In the genomic region with DNA sequence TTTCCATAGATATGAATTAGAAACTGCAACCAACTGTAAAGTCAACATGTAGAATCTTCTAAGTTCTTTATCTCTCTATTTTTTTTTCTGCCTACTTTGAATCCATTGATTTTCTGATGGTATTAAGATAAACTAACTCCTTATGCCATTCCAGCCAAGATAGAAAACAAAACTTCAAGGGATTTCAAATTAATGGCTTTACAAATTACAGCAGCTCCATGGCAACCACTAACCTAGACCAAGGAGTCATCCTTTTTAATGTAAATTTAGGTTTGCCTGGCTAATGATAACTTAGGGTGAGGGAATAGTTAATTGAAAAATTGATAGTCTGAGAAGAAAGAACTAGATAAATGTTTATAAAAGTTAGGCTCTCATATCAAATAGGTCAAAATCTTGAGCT, we compare ENCODE assay signal across 16 cellular contexts.
DNase-seq lines count a peak whose midpoint lies in the region; ATAC-seq and TF ChIP-seq lines count a peak whose summit lies in the region.
"Had no signal": no experiment of that assay in that cellular context is flagged by ENCODE, and none has a peak within 500 bp of the region (broad histone marks: within the 10 kb centered on the region; RNA-seq: fewer than 3 reads in every experiment).

No MANE protein-coding gene starts in this region.

- no peak for TF ChIP-seq CTCF in GM23338 (conservative IDR thresholded peaks at IDR 0.05; ENCODE audit: low read depth in 2 of 2)
- no peak for TF ChIP-seq CTCF in breast epithelium (IDR thresholded peaks at IDR 0.05)

- H3K36me3 ChIP-seq in GM23338 (ENCODE audit: insufficient read depth) (no peaks in the 10 kb centered on the region; the same call in 1 of the 2 replicates), HAP-1 (replicated peaks) (no peaks in the 10 kb centered on the region), iPS-18a (ENCODE audit: control insufficient read depth, low read depth, low read length) (no peaks in the 10 kb centered on the region), breast epithelium (no peaks in the 10 kb centered on the region)
- H3K36me3 ChIP-seq: BLaER1 treated with 17β-estradiol and CSF1 and Interleukin-3, amounts not matched to agents 10 nM and 100 nM had no signal

- H3K27ac ChIP-seq in GM23338 (ENCODE audit: low read depth) (no peak overlapping the region), iPS-18a (ENCODE audit: low read length) (peak overlapping the region; percentile 1), breast epithelium (no peak overlapping the region)
- H3K27ac ChIP-seq: BLaER1 treated with 17β-estradiol and CSF1 and Interleukin-3, amounts not matched to agents 10 nM and 100 nM had no signal

- H3K9me3 ChIP-seq in HAP-1 (0 out of 2 replicates have a peak, but pooled peaks cover 3% of the 10 kb centered on the region), iPS-18a (ENCODE audit: control insufficient read depth, low read depth, low read length) (no peaks in the 10 kb centered on the region), breast epithelium (no peaks in the 10 kb centered on the region)
- H3K9me3 ChIP-seq: BLaER1 treated with 17β-estradiol and CSF1 and Interleukin-3, amounts not matched to agents 10 nM and 100 nM had no signal

- peaks cover 9% of the 10 kb centered on the region; the same call in 2 of the 3 replicates for H3K36me3 Mint-ChIP-seq in GM23338 (ENCODE audit: low read depth)
- H3K36me3 Mint-ChIP-seq: CD4-positive, CD25-positive, alpha-beta regulatory T cell had no signal

- no peaks in the 10 kb centered on the region for H4K20me1 ChIP-seq in GM23338 (replicated peaks; ENCODE audit: insufficient read depth)
- H4K20me1 ChIP-seq: BLaER1 treated with 17β-estradiol and CSF1 and Interleukin-3, amounts not matched to agents 10 nM and 100 nM had no signal

- intact Hi-C loops in breast epithelium (cut with DNase I; ENCODE audit: low total_unique reads), result no loop called here

- TF ChIP-seq POLR2A in breast epithelium (IDR thresholded peaks at IDR 0.05), result no peak

- no peak overlapping the region for H3K4me3 ChIP-seq in GM23338
- H3K4me3 ChIP-seq in HAP-1, result no peak overlapping the region
- H3K4me3 ChIP-seq in iPS-18a (ENCODE audit: low read length), result no peak overlapping the region
- H3K4me3 ChIP-seq in breast epithelium, result no peak overlapping the region
- H3K4me3 ChIP-seq: BLaER1 treated with 17β-estradiol and CSF1 and Interleukin-3, amounts not matched to agents 10 nM and 100 nM; GM12878 had no signal

- DNase-seq in GM23338 (ENCODE audit: low spot score), result peak; percentile 27
- DNase-seq in HAP-1 (ENCODE audit: low spot score in 2 of 2), result peak; percentile 18 to 77
- DNase-seq in NCI-H446 (lab: John Stamatoyannopoulos, UW), result peak; percentile 20 to 44
- DNase-seq in LoVo (ENCODE audit: low spot score), result no peak
- DNase-seq in breast epithelium (ENCODE audit: low spot score in 2 of 2), result no peak
- DNase-seq in activated gamma-delta T cell (lab: John Stamatoyannopoulos, UW), result no peak
- DNase-seq: CD4-positive, CD25-positive, alpha-beta regulatory T cell; DMS79; GOT3; H9; HFFc6; IMR-90; KBM-7 had no signal

- H3K4me2 ChIP-seq in GM23338, result peak overlapping the region; percentile 6; the same call in 1 of the 2 replicates
- H3K4me2 ChIP-seq: BLaER1 treated with 17β-estradiol and CSF1 and Interleukin-3, amounts not matched to agents 10 nM and 100 nM had no signal

- no peaks in the 10 kb centered on the region for H3K79me2 ChIP-seq in GM23338 (replicated peaks; ENCODE audit: insufficient read depth)

- peaks cover 10% of the 10 kb centered on the region; the same call in 1 of the 2 replicates for H3K9me2 ChIP-seq in GM23338 (ENCODE audit: insufficient read depth)

- peaks cover 11% of the 10 kb centered on the region for H3K4me1 Mint-ChIP-seq in GM23338
- H3K4me1 Mint-ChIP-seq: CD4-positive, CD25-positive, alpha-beta regulatory T cell had no signal

- H2AFZ ChIP-seq in GM23338, result no peak overlapping the region

- H3K4me3 Mint-ChIP-seq in GM23338, result no peak overlapping the region
- H3K4me3 Mint-ChIP-seq: CD4-positive, CD25-positive, alpha-beta regulatory T cell; H9; HFFc6 had no signal

- no peak overlapping the region for H3K9ac ChIP-seq in iPS-18a (ENCODE audit: low read length)
- H3K9ac ChIP-seq: BLaER1 treated with 17β-estradiol and CSF1 and Interleukin-3, amounts not matched to agents 10 nM and 100 nM had no signal

- peaks cover 17% of the 10 kb centered on the region; the same call in 2 of the 3 replicates for H3K9me3 Mint-ChIP-seq in GM23338

- no peaks in the 10 kb centered on the region for H3F3A ChIP-seq in GM23338 (replicated peaks; ENCODE audit: low read depth)

- H3K27me3 ChIP-seq in GM23338 (ENCODE audit: insufficient read depth) (no peaks in the 10 kb centered on the region), HAP-1 (ENCODE audit: low read depth) (no peaks in the 10 kb centered on the region), iPS-18a (ENCODE audit: control insufficient read depth, insufficient read depth, low read length) (no peaks in the 10 kb centered on the region), breast epithelium (no peaks in the 10 kb centered on the region)
- H3K27me3 ChIP-seq: BLaER1 treated with 17β-estradiol and CSF1 and Interleukin-3, amounts not matched to agents 10 nM and 100 nM had no signal

- H3K27ac Mint-ChIP-seq in GM23338, result no peak overlapping the region
- H3K27ac Mint-ChIP-seq: CD4-positive, CD25-positive, alpha-beta regulatory T cell; HFFc6 had no signal

- H3K4me1 ChIP-seq in GM23338 (ENCODE audit: insufficient read depth), result 0 out of 2 replicates have a peak, but pooled peaks cover 15% of the 10 kb centered on the region
- peaks cover 15% of the 10 kb centered on the region for H3K4me1 ChIP-seq in HAP-1
- H3K4me1 ChIP-seq in iPS-18a (ENCODE audit: control insufficient read depth, low read depth, low read length), result peaks cover 13% of the 10 kb centered on the region
- H3K4me1 ChIP-seq in breast epithelium, result no peaks in the 10 kb centered on the region
- H3K4me1 ChIP-seq: BLaER1 treated with 17β-estradiol and CSF1 and Interleukin-3, amounts not matched to agents 10 nM and 100 nM had no signal

- ATAC-seq in GM23338, result no peak; the same call in 2 of the 3 replicates
- ATAC-seq: GM12878 had no signal

- H3K27me3 Mint-ChIP-seq in GM23338 (ENCODE audit: insufficient read depth, low read depth, poor library complexity), result peaks cover 3% of the 10 kb centered on the region
- H3K27me3 Mint-ChIP-seq: CD4-positive, CD25-positive, alpha-beta regulatory T cell had no signal

- in situ Hi-C loops in HAP-1 (cut with MboI; ENCODE audit: low sequenced_read_pairs), result no loop called here

TF ChIP-seq in GM23338, 12 proteins besides CTCF, POLR2A, EP300 and RAD21 (continues in another document):
- TF ChIP-seq POLR2AphosphoS5 (IDR thresholded peaks at IDR 0.05; ENCODE audit: low read depth) (no peak), NANOG (IDR thresholded peaks at IDR 0.05; ENCODE audit: borderline replicate concordance) (no peak), ZNF331 (CRISPR knock-in tag; IDR thresholded peaks at IDR 0.05; ENCODE audit: low read depth) (no peak)
- TF ChIP-seq, protein P1, sequence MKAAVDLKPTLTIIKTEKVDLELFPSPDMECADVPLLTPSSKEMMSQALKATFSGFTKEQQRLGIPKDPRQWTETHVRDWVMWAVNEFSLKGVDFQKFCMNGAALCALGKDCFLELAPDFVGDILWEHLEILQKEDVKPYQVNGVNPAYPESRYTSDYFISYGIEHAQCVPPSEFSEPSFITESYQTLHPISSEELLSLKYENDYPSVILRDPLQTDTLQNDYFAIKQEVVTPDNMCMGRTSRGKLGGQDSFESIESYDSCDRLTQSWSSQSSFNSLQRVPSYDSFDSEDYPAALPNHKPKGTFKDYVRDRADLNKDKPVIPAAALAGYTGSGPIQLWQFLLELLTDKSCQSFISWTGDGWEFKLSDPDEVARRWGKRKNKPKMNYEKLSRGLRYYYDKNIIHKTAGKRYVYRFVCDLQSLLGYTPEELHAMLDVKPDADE (IDR thresholded peaks at IDR 0.05), result no peak

Comparison
In these comparisons a context has a peak if more than half of its experiments do, and no peak if none do; other contexts are left out.
1. DNase-seq: peak in GM23338 (single experiment), HAP-1 (2 of 2) and NCI-H446 (2 of 2); none in LoVo (single experiment), breast epithelium (0 of 2) and activated gamma-delta T cell (single experiment).